In the genomic region with DNA sequence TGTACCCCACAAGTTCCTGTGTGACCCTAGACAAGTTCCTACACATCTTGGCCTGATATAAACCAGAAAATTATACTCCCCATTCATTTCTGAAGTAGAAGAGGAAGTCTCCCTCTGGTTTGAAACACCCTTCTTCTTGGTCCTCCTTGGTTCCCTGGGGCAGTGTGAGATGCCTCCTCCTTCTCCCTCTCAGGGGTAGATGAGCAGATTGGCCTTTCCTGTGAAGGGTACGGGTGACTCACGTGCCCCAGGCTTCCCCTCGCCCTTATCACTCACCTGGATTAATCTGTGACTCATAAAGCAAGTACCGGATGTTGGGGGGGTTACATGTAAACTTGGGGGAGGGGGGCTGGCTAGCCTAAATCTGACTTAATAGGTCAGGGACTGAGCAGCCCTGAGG, we compare ENCODE assay signal across 10 cellular contexts. TPM values are rescaled to one million over a fixed set of nuclear protein-coding genes. Genes with fewer than 3 reads are reported as not detected.
DNase-seq lines count a peak whose midpoint lies in the region; ATAC-seq, FAIRE-seq and TF ChIP-seq lines count a peak whose summit lies in the region.
"Had no signal": no experiment of that assay in that cellular context is flagged by ENCODE, and none has a peak within 500 bp of the region (broad histone marks: within the 10 kb centered on the region; RNA-seq: fewer than 3 reads in every experiment).

No MANE protein-coding gene starts in this region.

- H3K9me3 Mint-ChIP-seq in activated CD4-positive, alpha-beta memory T cell treated with anti-CD3 and anti-CD28 coated beads, Interleukin-2, amount 10 ng/mL, durations not matched to agents 7 days and 5 days, result no peaks in the 10 kb centered on the region

- peak; percentile 67 for FAIRE-seq in urothelium cell line (lab: Jason Lieb, UNC)

- H3K4me1 ChIP-seq in hepatocyte (ENCODE audit: insufficient read depth), result peaks cover 8% of the 10 kb centered on the region

- H3K36me3 ChIP-seq in hepatocyte (replicated peaks; ENCODE audit: insufficient read depth, low read depth) (no peaks in the 10 kb centered on the region), brain microvascular endothelial cell (replicated peaks) (peaks cover 31% of the 10 kb centered on the region)

- no peaks in the 10 kb centered on the region for H4K20me1 ChIP-seq in hepatocyte (ENCODE audit: insufficient read depth, poor library complexity, severe bottlenecking)

- H3K27me3 Mint-ChIP-seq in activated CD4-positive, alpha-beta memory T cell treated with anti-CD3 and anti-CD28 coated beads, Interleukin-2, amount 10 ng/mL, durations not matched to agents 7 days and 5 days, result no peaks in the 10 kb centered on the region

- ATAC-seq in HG02884 (IDR thresholded peaks at IDR 0.05; ENCODE audit: unreplicated experiment), result peak; percentile 41
- ATAC-seq: right cardiac atrium had no signal

- peaks cover 11% of the 10 kb centered on the region for H3K36me3 Mint-ChIP-seq in activated CD4-positive, alpha-beta memory T cell treated with anti-CD3 and anti-CD28 coated beads, Interleukin-2, amount 10 ng/mL, durations not matched to agents 7 days and 5 days (ENCODE audit: low read depth)

- no peak overlapping the region for H3K4me3 Mint-ChIP-seq in activated CD4-positive, alpha-beta memory T cell treated with anti-CD3 and anti-CD28 coated beads, Interleukin-2, amount 10 ng/mL, durations not matched to agents 7 days and 5 days

- H3K27ac Mint-ChIP-seq in activated CD4-positive, alpha-beta memory T cell treated with anti-CD3 and anti-CD28 coated beads, Interleukin-2, amount 10 ng/mL, durations not matched to agents 7 days and 5 days, result peak overlapping the region; percentile 81

- no peak for DNase-seq in AG04450 (ENCODE audit: low read depth, low spot score)
- DNase-seq in activated CD4-positive, alpha-beta memory T cell treated with anti-CD3 and anti-CD28 coated beads, Interleukin-2, amount 10 ng/mL, durations not matched to agents 7 days and 5 days, result peak; percentile 58
- peak; percentile 67 for DNase-seq in hepatocyte (ENCODE audit: low spot score)
- peak; percentile 78 for DNase-seq in urothelium cell line (ENCODE audit: low spot score)
- DNase-seq in H4 (ENCODE audit: low spot score), result no peak
- DNase-seq in brain microvascular endothelial cell, result no peak
- no peak for DNase-seq in dedifferentiated amniotic fluid mesenchymal stem cell (ENCODE audit: extremely low spot score)
- DNase-seq: DND-41 had no signal

- H3K4me1 Mint-ChIP-seq in activated CD4-positive, alpha-beta memory T cell treated with anti-CD3 and anti-CD28 coated beads, Interleukin-2, amount 10 ng/mL, durations not matched to agents 7 days and 5 days, result peaks cover 54% of the 10 kb centered on the region

- H3K27me3 ChIP-seq in AG04450 (ENCODE audit: control insufficient read depth, insufficient read depth, low read length) (no peaks in the 10 kb centered on the region), hepatocyte (no peaks in the 10 kb centered on the region), brain microvascular endothelial cell (replicated peaks) (no peaks in the 10 kb centered on the region)

- H3K79me2 ChIP-seq in hepatocyte, result no peaks in the 10 kb centered on the region

- POLR2A ChIA-PET in AG04450 (lab: Yijun Ruan, JAX), result interaction anchor here (0.7 to 1.4 kb wide), 2 partner anchors 14 to 15 kb away, joined by 3 to 6 read pairs; a partner anchor contains a TSS
- POLR2A ChIA-PET in activated CD4-positive, alpha-beta memory T cell treated with anti-CD3 and anti-CD28 coated beads, Interleukin-2, amount 10 ng/mL, durations not matched to agents 7 days and 5 days (lab: Charles Lee), result interaction anchor here (0.5 to 6.9 kb wide), 6 partner anchors 11 to 430 kb away, joined by 3 to 40 read pairs (median 9); a partner anchor contains a TSS

- TF ChIP-seq CTCF in AG04450 (IDR thresholded peaks at IDR 0.05; ENCODE audit: low read depth, low read length) (no peak), hepatocyte (IDR thresholded peaks at IDR 0.05; ENCODE audit: poor library complexity) (no peak), brain microvascular endothelial cell (IDR thresholded peaks at IDR 0.05; ENCODE audit: low read depth, low read length, missing control alignments) (no peak)

- no peak overlapping the region for H3K4me2 ChIP-seq in hepatocyte

- H2AFZ ChIP-seq in hepatocyte, result no peak overlapping the region

- WGBS in hepatocyte (ENCODE audit: low lambda C conversion rate, missing lambda C conversion rate), result 9% methylated on average over 4 of the region's 4 CpGs

- H3K27ac ChIP-seq in AG04450 (ENCODE audit: low read depth, low read length) (peak overlapping the region; percentile 31), hepatocyte (peak overlapping the region; percentile 60), brain microvascular endothelial cell (no peak overlapping the region)

- in situ Hi-C loops in brain microvascular endothelial cell (cut with HindIII; ENCODE audit: low pct_ligation_motif_present, low sequenced_read_pairs), result no loop called here

- CTCF ChIA-PET in AG04450 (lab: Charles Lee), result interaction anchor here (0.9 to 2.3 kb wide), 3 partner anchors 8 to 43 kb away, joined by 3 to 14 read pairs (median 4); no protein-coding TSS in a partner anchor
- CTCF ChIA-PET in activated CD4-positive, alpha-beta memory T cell treated with anti-CD3 and anti-CD28 coated beads, Interleukin-2, amount 10 ng/mL, durations not matched to agents 7 days and 5 days (lab: Charles Lee), result interaction anchor here (0.6 to 12.3 kb wide), 8 partner anchors 7 to 83 kb away, joined by 3 to 189 read pairs (median 5); a partner anchor contains a TSS

- H3K4me3 ChIP-seq in AG04450 (ENCODE audit: low read depth, low read length), result no peak overlapping the region
- no peak overlapping the region for H3K4me3 ChIP-seq in hepatocyte
- H3K4me3 ChIP-seq in brain microvascular endothelial cell (ENCODE audit: low read depth, low read length), result no peak overlapping the region

- H3K9me3 ChIP-seq in AG04450 (ENCODE audit: control insufficient read depth, insufficient read depth, low read length) (no peaks in the 10 kb centered on the region), hepatocyte (ENCODE audit: low read depth) (no peaks in the 10 kb centered on the region)

- no peaks in the 10 kb centered on the region for H3K9me2 ChIP-seq in hepatocyte (replicated peaks; ENCODE audit: insufficient read depth)

RNA-seq across cellular contexts. Expression of a gene that starts 11.1 kb away (rescaled TPM):
- polyA plus RNA-seq in AG04450 (2011; rRNA removed) (10.6 and 12.4 TPM in 2 replicates), hepatocyte (99.3 and 123 TPM in 2 replicates)
- polyA minus RNA-seq in AG04450 (2011; rRNA and poly(A)+ RNA removed), result 9.3 and 17.9 TPM in 2 replicates
- 100 to 1,000 TPM; 162 to 167 TPM for total RNA-seq in activated CD4-positive, alpha-beta memory T cell treated with anti-CD3 and anti-CD28 coated beads, Interleukin-2, amount 10 ng/mL, durations not matched to agents 7 days and 5 days
- total RNA-seq in hepatocyte, result 97.1 and 101 TPM in 2 replicates
- 15.9 and 18.3 TPM in 2 replicates for total RNA-seq in H4 (2014; rRNA removed; shearing (Covaris generic))

RNA-seq across cellular contexts. Expression of a gene that starts 15.3 kb away (rescaled TPM):
- polyA plus RNA-seq in AG04450 (2011; rRNA removed), result 34.7 and 42.6 TPM in 2 replicates
- polyA minus RNA-seq in AG04450 (2011; rRNA and poly(A)+ RNA removed), result 49.7 and 60.8 TPM in 2 replicates
- 10 to 100 TPM; 21.6 to 22.4 TPM for total RNA-seq in activated CD4-positive, alpha-beta memory T cell treated with anti-CD3 and anti-CD28 coated beads, Interleukin-2, amount 10 ng/mL, durations not matched to agents 7 days and 5 days
- 19.3 and 21.9 TPM in 2 replicates for total RNA-seq in hepatocyte
- 20.6 and 24.1 TPM in 2 replicates for polyA plus RNA-seq in hepatocyte
- 23.4 and 30.1 TPM in 2 replicates for total RNA-seq in H4 (2014; rRNA removed; shearing (Covaris generic))

RNA-seq across cellular contexts. Expression of a gene that starts 56.1 kb away (rescaled TPM):
- 0.11 and 0.33 TPM in 2 replicates for polyA plus RNA-seq in AG04450 (2011; rRNA removed)
- polyA minus RNA-seq in AG04450 (2011; rRNA and poly(A)+ RNA removed), result not detected in 2 replicates
- under 1 TPM; 0.40 to 0.55 TPM for total RNA-seq in activated CD4-positive, alpha-beta memory T cell treated with anti-CD3 and anti-CD28 coated beads, Interleukin-2, amount 10 ng/mL, durations not matched to agents 7 days and 5 days
- 8.5 and 11.2 TPM in 2 replicates for total RNA-seq in hepatocyte
- polyA plus RNA-seq in hepatocyte, result 11.6 and 16.6 TPM in 2 replicates
- total RNA-seq in H4 (2014; rRNA removed; shearing (Covaris generic)), result 0.97 TPM in 1 of 2 replicates, not detected in the other

Comparison
In these comparisons a context has a peak if more than half of its experiments do, and no peak if none do; other contexts are left out.
1. DNase-seq: peak in activated CD4-positive, alpha-beta memory T cell treated with anti-CD3 and anti-CD28 coated beads, Interleukin-2, amount 10 ng/mL, durations not matched to agents 7 days and 5 days (single experiment), hepatocyte (single experiment) and urothelium cell line (single experiment); none in AG04450 (single experiment), H4 (single experiment), brain microvascular endothelial cell (single experiment) and dedifferentiated amniotic fluid mesenchymal stem cell (single experiment).